ENCODE assay signal across 21 cellular contexts in the genomic region with DNA sequence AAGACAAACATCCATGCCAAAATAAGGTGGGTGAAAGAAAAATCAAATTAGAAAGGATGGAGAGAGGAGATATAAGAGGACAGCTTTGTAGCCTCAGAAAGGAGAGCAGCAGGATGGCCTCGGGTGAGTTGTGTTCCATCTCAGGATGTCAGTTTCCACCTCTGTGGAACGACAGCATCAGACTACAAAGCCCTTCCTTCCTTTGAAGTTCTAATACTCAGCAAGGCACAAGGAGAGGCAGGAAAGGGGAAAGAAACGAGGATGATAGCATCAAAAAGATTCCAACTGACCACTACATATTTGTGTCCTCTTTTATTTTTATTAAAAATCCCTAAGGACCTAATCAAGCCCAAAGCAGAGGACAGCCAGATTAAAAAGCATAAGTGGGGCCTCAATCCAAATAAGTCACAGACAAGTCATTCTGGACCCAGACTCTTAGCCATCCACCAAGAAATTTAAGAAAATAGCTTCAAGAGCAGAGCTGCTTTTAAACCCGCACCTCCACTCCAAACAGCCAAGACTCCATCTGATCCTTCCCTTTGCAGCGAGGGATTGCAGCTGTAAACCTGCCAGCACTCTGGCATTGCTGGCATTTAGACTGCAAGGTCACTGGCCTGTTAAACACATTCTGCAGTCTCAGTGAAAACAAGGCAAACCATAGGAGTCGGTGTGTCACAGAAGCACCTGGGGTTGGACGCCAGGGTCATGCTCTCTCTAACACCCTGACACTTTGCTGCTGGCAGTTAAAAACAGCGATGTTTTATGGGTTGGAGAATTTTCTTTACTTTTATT.
A peak's percentile ranks its signal among the peaks of the same experiment; 100 is the strongest.
DNase-seq lines count a peak whose midpoint lies in the region; ATAC-seq and TF ChIP-seq lines count a peak whose summit lies in the region.
"Had no signal": no experiment of that assay in that cellular context is flagged by ENCODE, and none has a peak within 500 bp of the region (broad histone marks: within the 10 kb centered on the region; RNA-seq: fewer than 3 reads in every experiment).

No MANE protein-coding gene starts in this region.

- H3K4me3 ChIP-seq in right cardiac atrium (ENCODE audit: low read length) (no peak overlapping the region), trophoblast cell (ENCODE audit: low read depth, low read length) (no peak overlapping the region), esophagus muscularis mucosa (no peak overlapping the region)
- H3K4me3 ChIP-seq: esophagus squamous epithelium, neural progenitor cell, sigmoid colon, vagina had no signal

- H3K79me1 ChIP-seq in trophoblast cell (ENCODE audit: low read length) = no peaks in the 10 kb centered on the region

- no peak overlapping the region for H2AFZ ChIP-seq in trophoblast cell (ENCODE audit: insufficient read depth, low read length, poor library complexity)

- WGBS in right cardiac atrium = 39% methylated on average over 8 of the region's 8 CpGs
- no CpG with 5 or more reads among the region's 8 CpGs for WGBS in trophoblast cell (ENCODE audit: extremely low coverage, insufficient coverage, insufficient read length)
- 53% methylated on average over 8 of the region's 8 CpGs for WGBS in esophagus muscularis mucosa

- in situ Hi-C loops in GM13976 (cut with MboI; ENCODE audit: low sequenced_read_pairs, unreplicated experiment) = no loop called here

- H2AK5ac ChIP-seq in trophoblast cell (ENCODE audit: low read length) = no peak overlapping the region

- no peak for TF ChIP-seq POLR2A in esophagus muscularis mucosa (IDR thresholded peaks at IDR 0.05; ENCODE audit: low read depth)

- no peak overlapping the region for H3K4me2 ChIP-seq in trophoblast cell (ENCODE audit: low read length)
- H3K4me2 ChIP-seq: neural progenitor cell had no signal

- no peak overlapping the region for H2BK5ac ChIP-seq in trophoblast cell (ENCODE audit: low read depth, low read length, poor library complexity)

- no peak for TF ChIP-seq EP300 in esophagus muscularis mucosa (IDR thresholded peaks at IDR 0.05)

- H4K12ac ChIP-seq in trophoblast cell (ENCODE audit: low read depth, low read length) = no peak overlapping the region

- H3K4me1 ChIP-seq in right cardiac atrium (ENCODE audit: control insufficient read depth, insufficient read depth, low read length) (no peaks in the 10 kb centered on the region), trophoblast cell (ENCODE audit: control insufficient read depth in 1 of 2, insufficient read depth in 2 of 2, low read length in 2 of 2) (peaks cover 0 to 5% of the 10 kb centered on the region in 2 experiments), esophagus muscularis mucosa (peaks cover 9 to 20% (median 11%) of the 10 kb centered on the region in 4 donors)
- H3K4me1 ChIP-seq: esophagus squamous epithelium, neural progenitor cell had no signal

- H3K27ac ChIP-seq in right cardiac atrium (ENCODE audit: low read length) = no peak overlapping the region
- no peak overlapping the region for H3K27ac ChIP-seq in trophoblast cell (ENCODE audit: low read depth, low read length)
- H3K27ac ChIP-seq in esophagus muscularis mucosa (replicated peaks in 1 of 4) = no peak overlapping the region
- H3K27ac ChIP-seq: esophagus squamous epithelium, neural progenitor cell, sigmoid colon, vagina had no signal

- no peak overlapping the region for H3K9ac ChIP-seq in trophoblast cell (ENCODE audit: low read length)
- H3K9ac ChIP-seq: neural progenitor cell had no signal

- no peak overlapping the region for H2BK120ac ChIP-seq in trophoblast cell (ENCODE audit: insufficient read depth, low read length, poor library complexity)

- peak; percentile 27 for DNase-seq in ELF-1 (ENCODE audit: low read depth, low spot score)
- DNase-seq in SW480 (ENCODE audit: low spot score) = peak; percentile 60
- peak; percentile 8 to 57 (median 45) for DNase-seq in right cardiac atrium
- peak; percentile 53 to 76 for DNase-seq in trophoblast cell
- no peak for DNase-seq in activated CD8-positive, alpha-beta memory T cell treated with anti-CD3 and anti-CD28 coated beads for 24 hours
- no peak for DNase-seq in NCI-H128 (lab: John Stamatoyannopoulos, UW; ENCODE audit: unreplicated experiment)
- no peak for DNase-seq in GM13976 (ENCODE audit: low spot score)
- no peak for DNase-seq in esophagus muscularis mucosa (ENCODE audit: extremely low spot score)
- DNase-seq: activated CD8-positive, alpha-beta T cell treated with anti-CD3 and anti-CD28 coated beads, Interleukin-2, amount 10 ng/mL, durations not matched to agents 7 days and 5 days; activated naive CD8-positive, alpha-beta T cell treated with anti-CD3 and anti-CD28 coated beads for 36 hours; activated T-cell treated with anti-CD3 and anti-CD28 coated beads, Interleukin-2, amount 50 U/mL, for 72 hours; CD4-positive, alpha-beta T cell; esophagus squamous epithelium; H7; NCI-H2029; NCI-H446 treated with DMSO at 0.1 percent for 48 hours; sigmoid colon; stimulated activated CD4-positive, alpha-beta T cell treated with anti-CD3 and anti-CD28 coated beads, Interleukin-2, amount 100 ng/mL, for 48 hours; T-helper 2 cell had no signal

- H3K79me2 ChIP-seq in trophoblast cell (ENCODE audit: control insufficient read depth, insufficient read depth, low read length, poor library complexity) = no peaks in the 10 kb centered on the region

- H3K27me3 ChIP-seq in right cardiac atrium (ENCODE audit: control insufficient read depth, insufficient read depth) (no peaks in the 10 kb centered on the region), trophoblast cell (ENCODE audit: insufficient read depth, low read length) (no peaks in the 10 kb centered on the region), esophagus muscularis mucosa (no peaks in the 10 kb centered on the region)
- H3K27me3 ChIP-seq: esophagus squamous epithelium, neural progenitor cell, sigmoid colon, vagina had no signal

- no peak overlapping the region for H4K8ac ChIP-seq in trophoblast cell (ENCODE audit: low read depth, low read length)

- H3K9me3 ChIP-seq in right cardiac atrium (ENCODE audit: control insufficient read depth, low read length) (no peaks in the 10 kb centered on the region), trophoblast cell (ENCODE audit: insufficient read depth, low read depth, low read length) (no peaks in the 10 kb centered on the region), esophagus muscularis mucosa (no peaks in the 10 kb centered on the region)
- H3K9me3 ChIP-seq: esophagus squamous epithelium, sigmoid colon, vagina had no signal

- H3K36me3 ChIP-seq in trophoblast cell (ENCODE audit: control insufficient read depth in 1 of 2, insufficient read depth in 2 of 2, low read length in 2 of 2) (no peaks in the 10 kb centered on the region), esophagus muscularis mucosa (no peaks in the 10 kb centered on the region)
- H3K36me3 ChIP-seq: esophagus squamous epithelium, neural progenitor cell, sigmoid colon, vagina had no signal

- peak; percentile 55 to 60 for ATAC-seq in right cardiac atrium
- ATAC-seq: activated CD8-positive, alpha-beta T cell treated with anti-CD3 and anti-CD28 coated beads, Interleukin-2, amount 10 ng/mL, durations not matched to agents 7 days and 5 days; activated T-cell treated with anti-CD3 and anti-CD28 coated beads, Interleukin-2, amount 50 U/mL, for 72 hours had no signal

- H3K14ac ChIP-seq in trophoblast cell (ENCODE audit: low read length) = no peak overlapping the region

- no peak overlapping the region for H3K23ac ChIP-seq in trophoblast cell (ENCODE audit: low read length)

- intact Hi-C loops in right cardiac atrium (cut with DNase I) (no loop called here), esophagus muscularis mucosa (cut with DNase I) (no loop called here)

- no peak overlapping the region for H3K4ac ChIP-seq in trophoblast cell (ENCODE audit: low read depth, low read length)

- no peak overlapping the region for H3K18ac ChIP-seq in trophoblast cell (ENCODE audit: low read length)

- no peak overlapping the region for H2BK12ac ChIP-seq in trophoblast cell (ENCODE audit: low read length)

- TF ChIP-seq CTCF in GM13976 (IDR thresholded peaks at IDR 0.05; ENCODE audit: borderline replicate concordance, control extremely low read depth, extremely low read depth, insufficient read depth, missing control alignments) = no peak
- no peak for TF ChIP-seq CTCF in esophagus muscularis mucosa (IDR thresholded peaks at IDR 0.05)

- H4K91ac ChIP-seq in trophoblast cell (ENCODE audit: low read depth, low read length) = no peak overlapping the region

Comparison
In these comparisons a context has a peak if more than half of its experiments do, and no peak if none do; other contexts are left out.
1. DNase-seq: peak in ELF-1 (single experiment), SW480 (single experiment), right cardiac atrium (3 of 3) and trophoblast cell (2 of 2); none in activated CD8-positive, alpha-beta memory T cell treated with anti-CD3 and anti-CD28 coated beads for 24 hours (single experiment), NCI-H128 (single experiment), GM13976 (single experiment) and esophagus muscularis mucosa (single experiment).